Comparison of ENCODE assay signal across 1 cellular context in genomic region chr16:3400779-3401688, GRCh38.
A peak's percentile ranks its signal among the peaks of the same experiment; 100 is the strongest.
TF ChIP-seq lines count a peak whose summit lies in the region.

TSS of gene ZNF174 (plus strand) at chr16:3401215. CDS start at chr16:3402005, 790 bp downstream.
TSS of gene ZSCAN32 (minus strand) at chr16:3401004. CDS start at chr16:3397557, 3,447 bp downstream.

TF ChIP-seq in GM12878, 131 proteins besides CTCF, POLR2A, EP300 and RAD21 (continued from another document):
- no peak for TF ChIP-seq ZNF592 (IDR thresholded peaks at IDR 0.05)
- 0 out of 2 replicates have a peak, but pooled peaks have one; percentile 27 for TF ChIP-seq SPI1 (IDR thresholded peaks at IDR 0.05; ENCODE audit: borderline replicate concordance, insufficient read depth, low read depth, low read length)
- peak; percentile 90 for TF ChIP-seq CREB1 (IDR thresholded peaks at IDR 0.05; ENCODE audit: low read depth)
- no peak for TF ChIP-seq CHD4 (IDR thresholded peaks at IDR 0.05)
- no peak for TF ChIP-seq E2F4 (IDR thresholded peaks at IDR 0.05; ENCODE audit: low read depth, low read length)
- TF ChIP-seq BRCA1 (IDR thresholded peaks at IDR 0.05; ENCODE audit: low read depth, low read length): no peak
- TF ChIP-seq SMAD1 (IDR thresholded peaks at IDR 0.05; ENCODE audit: low read depth, partially characterized antibody): no peak
- no peak for TF ChIP-seq SMC3 (IDR thresholded peaks at IDR 0.05; ENCODE audit: borderline replicate concordance, low read length)
- peak; percentile 79 for TF ChIP-seq GABPA (IDR thresholded peaks at IDR 0.05; ENCODE audit: low read depth)
- TF ChIP-seq ZBTB11 (CRISPR knock-in tag; IDR thresholded peaks at IDR 0.05): no peak
- no peak for TF ChIP-seq ATF7 (IDR thresholded peaks at IDR 0.05; ENCODE audit: low read depth)
TF ChIP-seq in GM12878: peak in this region for 62.
